In the genomic region with DNA sequence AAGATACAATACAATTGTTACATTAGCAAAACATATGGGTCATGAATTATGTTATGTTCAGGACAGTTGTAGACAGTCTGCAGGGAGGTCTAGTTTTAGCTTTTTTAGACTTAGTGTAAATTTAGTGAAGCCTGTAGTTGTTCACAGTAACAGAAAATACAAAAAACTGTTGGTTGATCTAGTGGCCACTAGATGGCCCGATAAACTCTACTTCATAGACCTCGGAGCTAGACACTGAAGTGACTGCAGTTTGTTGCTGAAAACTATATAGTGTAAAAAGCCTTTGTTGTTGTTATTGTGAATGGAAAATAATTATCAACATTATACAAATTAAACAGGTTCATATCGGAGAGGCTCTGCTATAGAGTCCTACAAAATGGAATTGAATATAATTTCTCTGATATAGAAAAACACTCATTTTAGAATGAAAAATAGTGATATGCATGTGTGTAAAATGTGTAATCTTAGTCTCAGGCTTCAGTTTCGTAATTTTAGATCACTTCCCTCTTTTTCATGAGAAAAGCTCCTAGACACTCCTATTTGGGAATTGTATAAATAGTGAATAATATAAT, we compare ENCODE assay signal across 2 cellular contexts.
TF ChIP-seq lines count a peak whose summit lies in the region.

No MANE protein-coding gene starts in this region.

TF ChIP-seq in A549, 52 proteins besides CTCF, POLR2A, EP300 and RAD21 (continued from another document):
- TF ChIP-seq, protein P1, sequence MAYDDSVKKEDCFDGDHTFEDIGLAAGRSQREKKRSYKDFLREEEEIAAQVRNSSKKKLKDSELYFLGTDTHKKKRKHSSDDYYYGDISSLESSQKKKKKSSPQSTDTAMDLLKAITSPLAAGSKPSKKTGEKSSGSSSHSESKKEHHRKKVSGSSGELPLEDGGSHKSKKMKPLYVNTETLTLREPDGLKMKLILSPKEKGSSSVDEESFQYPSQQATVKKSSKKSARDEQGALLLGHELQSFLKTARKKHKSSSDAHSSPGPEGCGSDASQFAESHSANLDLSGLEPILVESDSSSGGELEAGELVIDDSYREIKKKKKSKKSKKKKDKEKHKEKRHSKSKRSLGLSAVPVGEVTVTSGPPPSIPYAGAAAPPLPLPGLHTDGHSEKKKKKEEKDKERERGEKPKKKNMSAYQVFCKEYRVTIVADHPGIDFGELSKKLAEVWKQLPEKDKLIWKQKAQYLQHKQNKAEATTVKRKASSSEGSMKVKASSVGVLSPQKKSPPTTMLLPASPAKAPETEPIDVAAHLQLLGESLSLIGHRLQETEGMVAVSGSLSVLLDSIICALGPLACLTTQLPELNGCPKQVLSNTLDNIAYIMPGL (CRISPR knock-in tag; IDR thresholded peaks at IDR 0.05; ENCODE audit: borderline replicate concordance), result no peak
- TF ChIP-seq ZNF302 (CRISPR knock-in tag; IDR thresholded peaks at IDR 0.05), result no peak
- no peak for TF ChIP-seq CEBPB (IDR thresholded peaks at IDR 0.05)
- no peak for TF ChIP-seq HOXB13 (CRISPR knock-in tag; IDR thresholded peaks at IDR 0.05; ENCODE audit: low read depth)
- TF ChIP-seq, protein P2, sequence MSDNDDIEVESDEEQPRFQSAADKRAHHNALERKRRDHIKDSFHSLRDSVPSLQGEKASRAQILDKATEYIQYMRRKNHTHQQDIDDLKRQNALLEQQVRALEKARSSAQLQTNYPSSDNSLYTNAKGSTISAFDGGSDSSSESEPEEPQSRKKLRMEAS (IDR thresholded peaks at IDR 0.05), result no peak
- TF ChIP-seq, protein P3, sequence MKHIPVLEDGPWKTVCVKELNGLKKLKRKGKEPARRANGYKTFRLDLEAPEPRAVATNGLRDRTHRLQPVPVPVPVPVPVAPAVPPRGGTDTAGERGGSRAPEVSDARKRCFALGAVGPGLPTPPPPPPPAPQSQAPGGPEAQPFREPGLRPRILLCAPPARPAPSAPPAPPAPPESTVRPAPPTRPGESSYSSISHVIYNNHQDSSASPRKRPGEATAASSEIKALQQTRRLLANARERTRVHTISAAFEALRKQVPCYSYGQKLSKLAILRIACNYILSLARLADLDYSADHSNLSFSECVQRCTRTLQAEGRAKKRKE (CRISPR knock-in tag; IDR thresholded peaks at IDR 0.05; ENCODE audit: low read depth), result no peak
- TF ChIP-seq, protein P4, sequence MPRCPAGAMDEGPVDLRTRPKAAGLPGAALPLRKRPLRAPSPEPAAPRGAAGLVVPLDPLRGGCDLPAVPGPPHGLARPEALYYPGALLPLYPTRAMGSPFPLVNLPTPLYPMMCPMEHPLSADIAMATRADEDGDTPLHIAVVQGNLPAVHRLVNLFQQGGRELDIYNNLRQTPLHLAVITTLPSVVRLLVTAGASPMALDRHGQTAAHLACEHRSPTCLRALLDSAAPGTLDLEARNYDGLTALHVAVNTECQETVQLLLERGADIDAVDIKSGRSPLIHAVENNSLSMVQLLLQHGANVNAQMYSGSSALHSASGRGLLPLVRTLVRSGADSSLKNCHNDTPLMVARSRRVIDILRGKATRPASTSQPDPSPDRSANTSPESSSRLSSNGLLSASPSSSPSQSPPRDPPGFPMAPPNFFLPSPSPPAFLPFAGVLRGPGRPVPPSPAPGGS (IDR thresholded peaks at IDR 0.05), result no peak
- TF ChIP-seq ESRRA (IDR thresholded peaks at IDR 0.05; ENCODE audit: borderline replicate concordance, low read length), result no peak
- TF ChIP-seq MAFK (IDR thresholded peaks at IDR 0.05; ENCODE audit: partially characterized antibody), result no peak
- TF ChIP-seq FOXS1 (CRISPR knock-in tag; IDR thresholded peaks at IDR 0.05), result no peak
- no peak for TF ChIP-seq RCOR1 (IDR thresholded peaks at IDR 0.05; ENCODE audit: low read depth, low read length)
- TF ChIP-seq NR3C1 (IDR thresholded peaks at IDR 0.05), result no peak
- TF ChIP-seq ZSCAN20 (CRISPR knock-in tag; IDR thresholded peaks at IDR 0.05), result no peak
TF ChIP-seq in A549: peak in this region for 0.

TF ChIP-seq in HCT116, 20 proteins besides CTCF, POLR2A, EP300 and RAD21 (continued from another document):
- TF ChIP-seq, protein P5, sequence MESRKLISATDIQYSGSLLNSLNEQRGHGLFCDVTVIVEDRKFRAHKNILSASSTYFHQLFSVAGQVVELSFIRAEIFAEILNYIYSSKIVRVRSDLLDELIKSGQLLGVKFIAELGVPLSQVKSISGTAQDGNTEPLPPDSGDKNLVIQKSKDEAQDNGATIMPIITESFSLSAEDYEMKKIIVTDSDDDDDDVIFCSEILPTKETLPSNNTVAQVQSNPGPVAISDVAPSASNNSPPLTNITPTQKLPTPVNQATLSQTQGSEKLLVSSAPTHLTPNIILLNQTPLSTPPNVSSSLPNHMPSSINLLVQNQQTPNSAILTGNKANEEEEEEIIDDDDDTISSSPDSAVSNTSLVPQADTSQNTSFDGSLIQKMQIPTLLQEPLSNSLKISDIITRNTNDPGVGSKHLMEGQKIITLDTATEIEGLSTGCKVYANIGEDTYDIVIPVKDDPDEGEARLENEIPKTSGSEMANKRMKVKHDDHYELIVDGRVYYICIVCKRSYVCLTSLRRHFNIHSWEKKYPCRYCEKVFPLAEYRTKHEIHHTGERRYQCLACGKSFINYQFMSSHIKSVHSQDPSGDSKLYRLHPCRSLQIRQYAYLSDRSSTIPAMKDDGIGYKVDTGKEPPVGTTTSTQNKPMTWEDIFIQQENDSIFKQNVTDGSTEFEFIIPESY (IDR thresholded peaks at IDR 0.05; ENCODE audit: extremely low read depth, insufficient replicate concordance, low read length), result no peak
TF ChIP-seq in HCT116: peak in this region for 0.
